Comparison of ENCODE assay signal across 1 cellular context in the genomic region with DNA sequence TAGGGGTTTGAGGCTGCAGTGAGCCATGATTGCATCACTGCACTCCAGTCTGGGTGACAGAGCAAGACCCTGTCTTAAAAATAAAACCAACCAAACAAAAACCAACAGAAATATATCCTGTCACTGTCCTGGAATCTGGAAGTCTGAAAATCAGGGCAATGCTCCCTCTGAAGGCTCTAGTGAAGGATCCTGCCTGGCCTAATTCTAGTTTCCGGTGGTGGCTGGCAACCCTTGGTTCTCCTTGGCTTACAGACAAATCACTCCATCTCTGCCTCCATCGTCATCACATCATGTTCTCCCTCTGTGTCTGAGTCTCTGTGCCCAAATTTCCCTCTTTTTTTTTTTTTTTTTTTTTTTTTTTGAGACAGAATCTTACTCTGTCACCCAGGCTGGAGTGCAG.
TF ChIP-seq lines count a peak whose summit lies in the region.

No MANE protein-coding gene starts in this region.

TF ChIP-seq in IMR-90, 13 proteins besides CTCF, POLR2A, EP300 and RAD21:
- TF ChIP-seq SMC3 (IDR thresholded peaks at IDR 0.05; ENCODE audit: low read depth, low read length) (no peak), FOS (IDR thresholded peaks at IDR 0.05; ENCODE audit: low read depth, low read length) (no peak), CEBPB (IDR thresholded peaks at IDR 0.05; ENCODE audit: low read depth, low read length) (peak; percentile 31; the same call in 1 of the 2 replicates), CHD1 (IDR thresholded peaks at IDR 0.05; ENCODE audit: low read depth, low read length) (no peak)
